Comparison of ENCODE assay signal across 17 cellular contexts in genomic region chr2:176081993-176082884, GRCh38. TPM values are rescaled to one million over a fixed set of nuclear protein-coding genes. Genes with fewer than 3 reads are reported as not detected.
DNase-seq lines count a peak whose midpoint lies in the region; ATAC-seq and TF ChIP-seq lines count a peak whose summit lies in the region.
"Had no signal": no experiment of that assay in that cellular context is flagged by ENCODE, and none has a peak within 500 bp of the region (broad histone marks: within the 10 kb centered on the region; RNA-seq: fewer than 3 reads in every experiment).

No MANE protein-coding gene starts in this region.

- CTCF ChIA-PET in Caco-2 (lab: Charles Lee) = no interaction called here

- POLR2A ChIA-PET in Caco-2 (lab: Charles Lee) = no interaction called here

- peak overlapping the region; percentile 76 for H3K27ac Mint-ChIP-seq in stimulated activated naive CD8-positive, alpha-beta T cell treated with anti-CD3 and anti-CD28 coated beads, Interleukin-15, Interleukin-2, amounts not matched to agents 100 ng/mL and 50 ng/mL, for 24 hours
- H3K27ac Mint-ChIP-seq in memory B cell (peak overlapping the region; percentile 73), Caco-2 (ENCODE audit: unreplicated experiment) (no peak overlapping the region)
- H3K27ac Mint-ChIP-seq: dendritic cell treated with granulocyte-macrophage colony-stimulating factor and Interleukin-4, amounts not matched to agents 40 ng/mL and 50 ng/mL, for 4 days had no signal

- H3K9me3 ChIP-seq in Caco-2 = peaks cover 15% of the 10 kb centered on the region
- H3K9me3 ChIP-seq: pancreas had no signal

- intact Hi-C loops in Caco-2 (cut with micrococcal nuclease; ENCODE audit: unreplicated experiment) = loop anchor here (2.0 to 10.0 kb wide), 2 partner anchors 79 to 197 kb away; partner anchors contain the start of gene LNPK

- DNase-seq in stimulated activated naive CD8-positive, alpha-beta T cell treated with anti-CD3 and anti-CD28 coated beads, Interleukin-15, Interleukin-2, amounts not matched to agents 100 U/mL and 50 U/mL, for 24 hours = no peak
- DNase-seq in activated CD8-positive, alpha-beta memory T cell treated with anti-CD3 and anti-CD28 coated beads, Interleukin-2, amount 50 U/mL, for 48 hours = peak; percentile 56
- DNase-seq in memory B cell (ENCODE audit: low spot score in 2 of 2) (no peak), NCI-H2171 (lab: John Stamatoyannopoulos, UW) (no peak), ACHN (no peak), Caco-2 (no peak)
- DNase-seq: activated CD4-positive, alpha-beta T cell treated with anti-CD3 and anti-CD28 coated beads for 4 hours; C1 segment of cervical spinal cord; foreskin melanocyte; left cardiac atrium; NCI-H2081; stimulated activated CD4-positive, alpha-beta T cell treated with anti-CD3 and anti-CD28 coated beads, Interleukin-4, amount 100 ng/mL, for 1 hour; stimulated activated naive CD8-positive, alpha-beta T cell treated with anti-CD3 and anti-CD28 coated beads, Interleukin-15, amount 100 ng/mL, for 72 hours had no signal

- peaks cover 14% of the 10 kb centered on the region; the same call in 1 of the 2 replicates for H3K4me1 ChIP-seq in Caco-2
- H3K4me1 ChIP-seq: pancreas had no signal

- no peak for ATAC-seq in stimulated activated naive CD8-positive, alpha-beta T cell treated with anti-CD3 and anti-CD28 coated beads, Interleukin-15, Interleukin-2, amounts not matched to agents 100 U/mL and 50 U/mL, for 24 hours
- ATAC-seq in memory B cell (ENCODE audit: low read depth) (no peak), HG03460 (IDR thresholded peaks at IDR 0.05; ENCODE audit: unreplicated experiment) (no peak)
- ATAC-seq: left cardiac atrium; pancreas; stimulated activated naive CD8-positive, alpha-beta T cell treated with anti-CD3 and anti-CD28 coated beads, Interleukin-15, amount 100 ng/mL, for 72 hours had no signal

- peaks cover 34% of the 10 kb centered on the region for H3K36me3 Mint-ChIP-seq in stimulated activated naive CD8-positive, alpha-beta T cell treated with anti-CD3 and anti-CD28 coated beads, Interleukin-15, Interleukin-2, amounts not matched to agents 100 ng/mL and 50 ng/mL, for 24 hours (ENCODE audit: low read depth)
- peaks cover 2% of the 10 kb centered on the region for H3K36me3 Mint-ChIP-seq in memory B cell
- peaks cover 5% of the 10 kb centered on the region for H3K36me3 Mint-ChIP-seq in Caco-2 (ENCODE audit: insufficient read depth, unreplicated experiment)

- H3K27me3 ChIP-seq in Caco-2 (replicated peaks; ENCODE audit: control insufficient read depth, insufficient read depth, low read length) = peaks cover 19% of the 10 kb centered on the region

- no peaks in the 10 kb centered on the region for H3K36me3 ChIP-seq in Caco-2 (ENCODE audit: control insufficient read depth, insufficient read depth, low read length)
- H3K36me3 ChIP-seq: pancreas had no signal

- no peak for TF ChIP-seq CTCF in Caco-2 (IDR thresholded peaks at IDR 0.05; ENCODE audit: insufficient read depth in 1 of 2, low read depth in 1 of 2, low read length in 1 of 2, severe bottlenecking in 1 of 2, unreplicated experiment in 1 of 2)

- no TSS peak for BruUV-seq in Caco-2 (replicated peaks; lab: Mats Ljungman, UMichigan)

- no peak overlapping the region for H3K4me3 ChIP-seq in Caco-2 (ENCODE audit: low read depth, low read length)
- H3K4me3 ChIP-seq: pancreas had no signal

- no peak overlapping the region for H3K4me3 Mint-ChIP-seq in stimulated activated naive CD8-positive, alpha-beta T cell treated with anti-CD3 and anti-CD28 coated beads, Interleukin-15, Interleukin-2, amounts not matched to agents 100 ng/mL and 50 ng/mL, for 24 hours
- no peak overlapping the region for H3K4me3 Mint-ChIP-seq in memory B cell
- no peak overlapping the region for H3K4me3 Mint-ChIP-seq in Caco-2 (ENCODE audit: unreplicated experiment)
- H3K4me3 Mint-ChIP-seq: dendritic cell treated with granulocyte-macrophage colony-stimulating factor and Interleukin-4, amounts not matched to agents 40 ng/mL and 50 ng/mL, for 4 days had no signal

- in situ Hi-C loops in ACHN (cut with HindIII; ENCODE audit: low pct_ligation_motif_present, low pct_unique_long_range_greater_than_20kb, low sequenced_read_pairs) = no loop called here

- H3K9me3 Mint-ChIP-seq in stimulated activated naive CD8-positive, alpha-beta T cell treated with anti-CD3 and anti-CD28 coated beads, Interleukin-15, Interleukin-2, amounts not matched to agents 100 ng/mL and 50 ng/mL, for 24 hours = peaks cover 16% of the 10 kb centered on the region
- H3K9me3 Mint-ChIP-seq in memory B cell (peaks cover 1% of the 10 kb centered on the region), Caco-2 (ENCODE audit: unreplicated experiment) (no peaks in the 10 kb centered on the region)
- H3K9me3 Mint-ChIP-seq: dendritic cell treated with granulocyte-macrophage colony-stimulating factor and Interleukin-4, amounts not matched to agents 40 ng/mL and 50 ng/mL, for 4 days had no signal

- H3K27me3 Mint-ChIP-seq in stimulated activated naive CD8-positive, alpha-beta T cell treated with anti-CD3 and anti-CD28 coated beads, Interleukin-15, Interleukin-2, amounts not matched to agents 100 ng/mL and 50 ng/mL, for 24 hours = peaks cover 78% of the 10 kb centered on the region
- H3K27me3 Mint-ChIP-seq in memory B cell = peaks cover 35% of the 10 kb centered on the region
- H3K27me3 Mint-ChIP-seq in Caco-2 (ENCODE audit: insufficient read depth, unreplicated experiment) = peaks cover 61% of the 10 kb centered on the region

- peaks cover 18% of the 10 kb centered on the region for H3K4me1 Mint-ChIP-seq in stimulated activated naive CD8-positive, alpha-beta T cell treated with anti-CD3 and anti-CD28 coated beads, Interleukin-15, Interleukin-2, amounts not matched to agents 100 ng/mL and 50 ng/mL, for 24 hours (ENCODE audit: low read depth)
- H3K4me1 Mint-ChIP-seq in memory B cell (peaks cover 4% of the 10 kb centered on the region), Caco-2 (ENCODE audit: low read depth, unreplicated experiment) (peaks cover 19% of the 10 kb centered on the region)

RNA-seq across cellular contexts. Expression of gene EVX2, which starts 1.5 kb away (rescaled TPM):
- 0.07 TPM in 1 of 2 replicates, not detected in the other for total RNA-seq in Caco-2 (2022)
- total RNA-seq: left cardiac atrium, pancreas had no signal

RNA-seq across cellular contexts. Expression of gene HOXD13, which starts 10.3 kb away (rescaled TPM):
- total RNA-seq in Caco-2 (2022) = not detected in 2 replicates
- total RNA-seq: left cardiac atrium, pancreas had no signal

RNA-seq across cellular contexts. Expression of gene HOXD12, which starts 17.4 kb away (rescaled TPM):
- not detected in 2 replicates for total RNA-seq in Caco-2 (2022)
- total RNA-seq: left cardiac atrium, pancreas had no signal

RNA-seq across cellular contexts. Expression of gene HOXD11, which starts 24.8 kb away (rescaled TPM):
- not detected in 2 replicates for total RNA-seq in Caco-2 (2022)
- total RNA-seq: left cardiac atrium, pancreas had no signal

RNA-seq across cellular contexts. Expression of gene HOXD10, which starts 34.3 kb away (rescaled TPM):
- not detected in 2 replicates for total RNA-seq in Caco-2 (2022)
- total RNA-seq: left cardiac atrium, pancreas had no signal
